ENCODE assay signal across 13 cellular contexts in genomic region chr1:25371757-25372156, GRCh38. TPM values are rescaled to one million over a fixed set of nuclear protein-coding genes. Genes with fewer than 3 reads are reported as not detected.
DNase-seq lines count a peak whose midpoint lies in the region; FAIRE-seq and TF ChIP-seq lines count a peak whose summit lies in the region.
"Not testable (repeated sequence)": the region's sequence is repeated elsewhere in the genome, so short reads cannot be mapped to it uniquely, and the experiment has no call there.
"Had no signal": no experiment of that assay in that cellular context is flagged by ENCODE, and none has a peak within 500 bp of the region (broad histone marks: within the 10 kb centered on the region; RNA-seq: fewer than 3 reads in every experiment).

No MANE protein-coding gene starts in this region.

- intact Hi-C loops in mammary epithelial cell (cut with micrococcal nuclease) = not testable (repeated sequence)

- dilution Hi-C loops in mammary epithelial cell (cut with HindIII; ENCODE audit: low sequenced_read_pairs); keratinocyte (cut with MboI; ENCODE audit: extremely low pct_ligation_motif_present, low sequenced_read_pairs): not testable (repeated sequence)

- not testable (repeated sequence) for H3K79me2 ChIP-seq in SK-N-SH (ENCODE audit: insufficient read depth); mammary epithelial cell (ENCODE audit: insufficient read depth, low read length); keratinocyte (ENCODE audit: control insufficient read depth, insufficient read depth, low read length)

- H3K9me2 ChIP-seq in SK-N-SH = not testable (repeated sequence)

- not testable (repeated sequence) for H3K9me3 ChIP-seq in SK-N-SH; mammary epithelial cell (replicated peaks; ENCODE audit: insufficient read depth, low read length); keratinocyte (ENCODE audit: control insufficient read depth, low read depth, low read length)

- peak overlapping the region; percentile 67; the same call in 1 of the 2 replicates for H3K9ac ChIP-seq in SK-N-SH
- not testable (repeated sequence) for H3K9ac ChIP-seq in mammary epithelial cell (ENCODE audit: insufficient read depth, low read length); keratinocyte (ENCODE audit: control insufficient read depth, extremely low read depth, insufficient read depth, low read length)

- H2AFZ ChIP-seq in SK-N-SH (ENCODE audit: low read depth) = peak overlapping the region; percentile 59; the same call in 1 of the 2 replicates
- H2AFZ ChIP-seq in mammary epithelial cell (ENCODE audit: low read depth, low read length) = peak overlapping the region; percentile 13
- not testable (repeated sequence) for H2AFZ ChIP-seq in keratinocyte (ENCODE audit: control insufficient read depth, low read length)

- peak overlapping the region; percentile 67 for H3K4me2 ChIP-seq in SK-N-SH
- H3K4me2 ChIP-seq in mammary epithelial cell (ENCODE audit: insufficient read depth, low read depth, low read length); keratinocyte (ENCODE audit: control insufficient read depth, extremely low read depth, insufficient read depth, low read depth, low read length): not testable (repeated sequence)

- peak; percentile 77 for DNase-seq in AG04449 (ENCODE audit: low read depth, low spot score)
- peak; percentile 60 for DNase-seq in GM03348 (ENCODE audit: low spot score)
- DNase-seq in LHCN-M2 (ENCODE audit: low read depth) = peak; percentile 72
- not testable (repeated sequence) for DNase-seq in SK-N-SH, mammary epithelial cell
- DNase-seq in fibroblast of pulmonary artery (ENCODE audit: low read depth) = peak; percentile 77
- peak; percentile 19 for DNase-seq in keratinocyte (ENCODE audit: low read depth, low spot score)
- DNase-seq in skeletal muscle cell (ENCODE audit: low read depth) = peak; percentile 62

- TF ChIP-seq CTCF in AG04449 (IDR thresholded peaks at IDR 0.05; ENCODE audit: insufficient read depth, low read length, missing control alignments); SK-N-SH (IDR thresholded peaks at IDR 0.05); mammary epithelial cell (conservative IDR thresholded peaks at IDR 0.05 in 1 of 2, IDR thresholded peaks at IDR 0.05 in 1 of 2; ENCODE audit: extremely low read depth in 1 of 2, insufficient read depth in 1 of 2, low read depth in 1 of 2, low read length in 2 of 2); fibroblast of pulmonary artery (IDR thresholded peaks at IDR 0.05; ENCODE audit: low read length, missing control alignments); keratinocyte (optimal IDR thresholded peaks at IDR 0.05 in 1 of 3, IDR thresholded peaks at IDR 0.05 in 1 of 3, conservative IDR thresholded peaks at IDR 0.05 in 1 of 3; ENCODE audit: extremely low read depth in 1 of 3, insufficient read depth in 2 of 3, low read length in 3 of 3): not testable (repeated sequence)

- peaks cover 13% of the 10 kb centered on the region for H3F3A ChIP-seq in SK-N-SH (replicated peaks; ENCODE audit: insufficient read depth)

- H3K27ac ChIP-seq in SK-N-SH (ENCODE audit: low read depth in 2 of 2, low read length in 1 of 2) = peak overlapping the region; percentile 53 to 92; a peak in 3 of 4 replicates
- H3K27ac ChIP-seq in mammary epithelial cell (ENCODE audit: insufficient read depth, low read depth, low read length); keratinocyte (ENCODE audit: control insufficient read depth, insufficient read depth, low read length): not testable (repeated sequence)

- H3K27me3 ChIP-seq in SK-N-SH (ENCODE audit: insufficient read depth); mammary epithelial cell (ENCODE audit: insufficient read depth, low read length); keratinocyte (ENCODE audit: control insufficient read depth, extremely low read depth, insufficient read depth, low read length): not testable (repeated sequence)

- TF ChIP-seq EP300 in SK-N-SH (IDR thresholded peaks at IDR 0.05; ENCODE audit: borderline replicate concordance in 1 of 2, low read depth in 1 of 2, low read length in 1 of 2) = peak in 1 of 2 experiments; percentile 75; a peak in 2 of 4 replicates

- TF ChIP-seq RAD21 in SK-N-SH (IDR thresholded peaks at IDR 0.05; ENCODE audit: low read length) = not testable (repeated sequence)

- H3K36me3 ChIP-seq in SK-N-SH (replicated peaks in 1 of 2; ENCODE audit: control insufficient read depth in 1 of 2, insufficient read depth in 2 of 2, low read length in 1 of 2); mammary epithelial cell (ENCODE audit: insufficient read depth, low read length); keratinocyte (ENCODE audit: control insufficient read depth in 2 of 2, extremely low read depth in 1 of 2, insufficient read depth in 2 of 2, low read length in 2 of 2): not testable (repeated sequence)

- WGBS in SK-N-SH (ENCODE audit: low lambda C conversion rate) = 16% methylated on average over 7 of the region's 7 CpGs
- WGBS in mammary epithelial cell (ENCODE audit: low coverage, missing lambda C conversion rate) = 79% methylated on average over 7 of the region's 7 CpGs

- in situ Hi-C loops in mammary epithelial cell (cut with MboI; ENCODE audit: low sequenced_read_pairs in 2 of 2) = not testable (repeated sequence)

- CTCF ChIA-PET in AG04449 (lab: Yijun Ruan, JAX); SK-N-SH (lab: Yijun Ruan, JAX); mammary epithelial cell (lab: Charles Lee; ENCODE audit: low non-redundant PET): not testable (repeated sequence)

- POLR2A ChIA-PET in AG04449 (lab: Yijun Ruan, JAX) = interaction anchor here (0.6 kb wide), 1 partner anchor 125 kb away, joined by 4 read pairs; the partner anchor contains the start of gene RSRP1
- POLR2A ChIA-PET in SK-N-SH (lab: Yijun Ruan, JAX) = not testable (repeated sequence)

- not testable (repeated sequence) for H3K9me1 ChIP-seq in keratinocyte (ENCODE audit: control insufficient read depth, extremely low read depth, insufficient read depth, low read length)

- peaks cover 2 to 15% of the 10 kb centered on the region in 2 experiments; a peak in 2 of 4 replicates for H3K4me1 ChIP-seq in SK-N-SH (ENCODE audit: control insufficient read depth in 1 of 2, insufficient read depth in 2 of 2, low read depth in 1 of 2, low read length in 1 of 2)
- H3K4me1 ChIP-seq in mammary epithelial cell (ENCODE audit: insufficient read depth, low read length); keratinocyte (ENCODE audit: control insufficient read depth, extremely low read depth, insufficient read depth, low read length): not testable (repeated sequence)

- not testable (repeated sequence) for H3K4me3 ChIP-seq in AG04449 (ENCODE audit: low read depth, low read length); SK-N-SH (ENCODE audit: low read depth in 2 of 2, low read length in 1 of 2); mammary epithelial cell (replicated peaks in 1 of 3; ENCODE audit: insufficient read depth in 1 of 3, low read depth in 2 of 3, low read length in 3 of 3); fibroblast of pulmonary artery (replicated peaks; ENCODE audit: low read depth, low read length); keratinocyte (ENCODE audit: control insufficient read depth in 2 of 3, extremely low read depth in 1 of 3, insufficient read depth in 2 of 3, low read depth in 1 of 3, low read length in 3 of 3); skeletal muscle cell (ENCODE audit: low read depth, low read length)

- not testable (repeated sequence) for H4K20me1 ChIP-seq in SK-N-SH (ENCODE audit: insufficient read depth); mammary epithelial cell (ENCODE audit: insufficient read depth, low read length); keratinocyte (ENCODE audit: control insufficient read depth, extremely low read depth, insufficient read depth, low read length)

- FAIRE-seq in keratinocyte (lab: Jason Lieb, UNC) = not testable (repeated sequence)

- not testable (repeated sequence) for BruUV-seq in mammary epithelial cell (replicated peaks; lab: Mats Ljungman, UMichigan)

RNA-seq across cellular contexts. Expression of gene TMEM50A, which starts 33.6 kb away (rescaled TPM):
- total RNA-seq in LHCN-M2 (2014; rRNA removed) (83.0 and 94.0 TPM in 2 replicates), mammary epithelial cell (100 to 1,000 TPM in 1 of 2 donors, 10 to 100 TPM in 1; 94.1 to 102 TPM)
- polyA plus RNA-seq in LHCN-M2 (2012) = 144 TPM
- polyA plus RNA-seq in SK-N-SH (2012; rRNA removed) (91.4 and 95.5 TPM in 2 replicates), mammary epithelial cell (60.7 TPM), keratinocyte (113 to 166 TPM (median 114 TPM) in 3 replicates)
- polyA plus RNA-seq in SK-N-SH (2012; cell fraction: cytosol; rRNA removed) = 128 and 170 TPM in 2 replicates
- 23.4 and 39.5 TPM in 2 replicates for polyA plus RNA-seq in SK-N-SH (2012; cell fraction: nucleus; rRNA removed)
- polyA minus RNA-seq in mammary epithelial cell (72.8 TPM), keratinocyte (20.5 to 54.1 TPM (median 36.5 TPM) in 3 replicates)
- polyA plus RNA-seq in keratinocyte (2011; ENCODE audit: low read depth) = 46.0 TPM
- 110 and 176 TPM in 2 replicates for polyA plus RNA-seq in keratinocyte (2011; cell fraction: cytosol; rRNA removed)
- 86.9 and 148 TPM in 2 replicates for polyA plus RNA-seq in keratinocyte (2011; cell fraction: nucleus; rRNA removed)
- 172 and 174 TPM in 2 replicates for polyA plus RNA-seq in keratinocyte (2012; ENCODE audit: low replicate concordance)
- 76.4 TPM for polyA minus RNA-seq in keratinocyte (2011; cell fraction: cytosol; rRNA and poly(A)+ RNA removed)
- polyA minus RNA-seq in keratinocyte (2011; cell fraction: nucleus; rRNA and poly(A)+ RNA removed) = 40.4 and 51.7 TPM in 2 replicates

RNA-seq across cellular contexts. Expression of gene RHCE, which starts 48.9 kb away (rescaled TPM):
- total RNA-seq in LHCN-M2 (2014; rRNA removed) (0.92 and 1.6 TPM in 2 replicates), mammary epithelial cell (under 1 TPM in 1 of 2 donors, not detected in 1; 0.17 TPM)
- polyA plus RNA-seq in LHCN-M2 (2012) = 0.78 TPM
- polyA plus RNA-seq in SK-N-SH (2012; rRNA removed) (0.54 and 0.57 TPM in 2 replicates), mammary epithelial cell (0.32 TPM), keratinocyte (0.08 to 0.20 TPM (median 0.09 TPM) in 3 replicates)
- polyA plus RNA-seq in SK-N-SH (2012; cell fraction: cytosol; rRNA removed) = 0.77 and 0.90 TPM in 2 replicates
- polyA plus RNA-seq in SK-N-SH (2012; cell fraction: nucleus; rRNA removed) = 0.36 and 0.68 TPM in 2 replicates
- polyA minus RNA-seq in mammary epithelial cell (not detected), keratinocyte (not detected in 3 replicates)
- not detected for polyA plus RNA-seq in keratinocyte (2011; ENCODE audit: low read depth)
- polyA plus RNA-seq in keratinocyte (2011; cell fraction: cytosol; rRNA removed) = 0.05 TPM in 1 of 2 replicates, not detected in the other
- not detected in 2 replicates for polyA plus RNA-seq in keratinocyte (2011; cell fraction: nucleus; rRNA removed)
- polyA plus RNA-seq in keratinocyte (2012; ENCODE audit: low replicate concordance) = 0.38 and 0.69 TPM in 2 replicates
- not detected for polyA minus RNA-seq in keratinocyte (2011; cell fraction: cytosol; rRNA and poly(A)+ RNA removed)
- polyA minus RNA-seq in keratinocyte (2011; cell fraction: nucleus; rRNA and poly(A)+ RNA removed) = not detected in 2 replicates
- total RNA-seq: activated T-helper 1 cell treated with anti-CD3 and anti-CD28 coated beads, Interleukin-12 subunit alpha, Interleukin-12 subunit beta, Interleukin-2, Interleukin-4 antibody, amounts not matched to agents 30 ng/mL and 10 ng/mL and 1 ng/mL, durations not matched to agents 14 hours and 24 hours and 36 hours; Calu3; mesenteric fat pad; T-helper 17 cell; vagina had no signal

RNA-seq across cellular contexts. Expression of gene MACO1, which starts 58.9 kb away (rescaled TPM):
- 12.8 and 14.5 TPM in 2 replicates for total RNA-seq in LHCN-M2 (2014; rRNA removed)
- 6.9 TPM for polyA plus RNA-seq in LHCN-M2 (2012)
- 6.9 and 7.4 TPM in 2 replicates for polyA plus RNA-seq in SK-N-SH (2012; rRNA removed)
- polyA plus RNA-seq in SK-N-SH (2012; cell fraction: cytosol; rRNA removed) = 7.4 and 9.2 TPM in 2 replicates
- 8.1 and 12.5 TPM in 2 replicates for polyA plus RNA-seq in SK-N-SH (2012; cell fraction: nucleus; rRNA removed)
- 10 to 100 TPM; 16.8 to 17.4 TPM for total RNA-seq in mammary epithelial cell
- polyA plus RNA-seq in mammary epithelial cell = 8.8 TPM
- polyA minus RNA-seq in mammary epithelial cell = 10.4 TPM
- polyA plus RNA-seq in keratinocyte = 6.0 to 10.8 TPM (median 8.1 TPM) in 3 replicates
- 28.1 TPM for polyA plus RNA-seq in keratinocyte (2011; ENCODE audit: low read depth)
- polyA plus RNA-seq in keratinocyte (2011; cell fraction: cytosol; rRNA removed) = 4.2 and 6.1 TPM in 2 replicates
- 14.9 and 19.5 TPM in 2 replicates for polyA plus RNA-seq in keratinocyte (2011; cell fraction: nucleus; rRNA removed)
- polyA plus RNA-seq in keratinocyte (2012; ENCODE audit: low replicate concordance) = 11.2 and 11.7 TPM in 2 replicates
- polyA minus RNA-seq in keratinocyte = 2.1 to 5.5 TPM (median 4.6 TPM) in 3 replicates
- 4.4 TPM for polyA minus RNA-seq in keratinocyte (2011; cell fraction: cytosol; rRNA and poly(A)+ RNA removed)
- polyA minus RNA-seq in keratinocyte (2011; cell fraction: nucleus; rRNA and poly(A)+ RNA removed) = 7.7 and 12.1 TPM in 2 replicates
